Comparison of ENCODE assay signal across 1 cellular context in the genomic region with DNA sequence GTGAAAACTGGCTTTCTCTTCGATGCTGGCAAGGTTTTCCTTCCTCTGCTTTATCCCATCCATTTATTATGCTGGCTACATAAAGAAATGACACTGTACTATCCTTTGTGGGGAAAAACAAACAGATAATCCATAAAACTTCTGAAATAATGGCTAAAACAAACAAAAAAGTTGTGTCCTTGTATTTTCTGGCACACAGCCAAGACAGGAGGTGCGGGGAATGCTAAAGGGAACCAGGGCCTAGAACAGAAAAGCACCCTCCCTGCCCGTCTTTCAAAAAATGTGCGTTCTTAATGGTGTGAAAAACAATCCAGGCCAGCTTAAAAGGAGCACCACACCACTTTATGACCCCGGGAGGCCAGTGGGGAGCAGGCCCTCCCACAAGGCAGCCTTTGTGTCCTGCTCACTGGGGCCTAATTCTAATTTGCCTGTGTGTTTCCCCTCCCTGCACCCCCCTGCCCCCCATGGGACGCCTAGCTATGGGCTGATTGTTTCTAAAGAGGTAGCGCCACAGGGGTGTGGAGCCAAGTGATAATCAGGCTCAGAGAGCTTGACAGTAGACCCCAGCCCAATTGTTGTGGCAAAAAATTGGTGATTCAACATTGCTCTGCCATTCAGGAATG.
TF ChIP-seq lines count a peak whose summit lies in the region.

No MANE protein-coding gene starts in this region.

TF ChIP-seq in GM12878, 131 proteins besides CTCF, POLR2A, EP300 and RAD21:
- TF ChIP-seq IKZF2 (IDR thresholded peaks at IDR 0.05) = peak in 1 of 2 experiments; percentile 29; a peak in 1 of 4 replicates
- TF ChIP-seq SMC3 (IDR thresholded peaks at IDR 0.05; ENCODE audit: borderline replicate concordance, low read length) = peak; percentile 17; the same call in 1 of the 2 replicates
- TF ChIP-seq SMAD1 (IDR thresholded peaks at IDR 0.05; ENCODE audit: low read depth, partially characterized antibody) = peak; percentile 92
- no peak for TF ChIP-seq BRCA1 (IDR thresholded peaks at IDR 0.05; ENCODE audit: low read depth, low read length)
- no peak for TF ChIP-seq NKRF (conservative IDR thresholded peaks at IDR 0.05)
- TF ChIP-seq GABPA (IDR thresholded peaks at IDR 0.05; ENCODE audit: low read depth) = no peak
- no peak for TF ChIP-seq ZBTB33 (IDR thresholded peaks at IDR 0.05)
- TF ChIP-seq PAX5 (IDR thresholded peaks at IDR 0.05; ENCODE audit: borderline replicate concordance, low read depth, low read length) = 0 out of 2 replicates have a peak, but pooled peaks have one; percentile 20
- TF ChIP-seq NFYA (IDR thresholded peaks at IDR 0.05; ENCODE audit: borderline replicate concordance, low read depth, low read length) = no peak
- TF ChIP-seq BHLHE40 (IDR thresholded peaks at IDR 0.05; ENCODE audit: borderline replicate concordance in 1 of 2, low read depth in 2 of 2, low read length in 1 of 2) = 0 out of 4 replicates have a peak, but pooled peaks of 1 of the 2 experiments have one; percentile 6
- peak; percentile 34; the same call in 1 of the 3 replicates for TF ChIP-seq POU2F2 (IDR thresholded peaks at IDR 0.05; ENCODE audit: borderline replicate concordance, low read depth, low read length)
- TF ChIP-seq MEF2B (IDR thresholded peaks at IDR 0.05; ENCODE audit: partially characterized antibody, poor library complexity, severe bottlenecking) = peak; percentile 70
- 0 out of 2 replicates have a peak, but pooled peaks have one; percentile 19 for TF ChIP-seq IKZF1 (conservative IDR thresholded peaks at IDR 0.05)
- TF ChIP-seq, protein P1, sequence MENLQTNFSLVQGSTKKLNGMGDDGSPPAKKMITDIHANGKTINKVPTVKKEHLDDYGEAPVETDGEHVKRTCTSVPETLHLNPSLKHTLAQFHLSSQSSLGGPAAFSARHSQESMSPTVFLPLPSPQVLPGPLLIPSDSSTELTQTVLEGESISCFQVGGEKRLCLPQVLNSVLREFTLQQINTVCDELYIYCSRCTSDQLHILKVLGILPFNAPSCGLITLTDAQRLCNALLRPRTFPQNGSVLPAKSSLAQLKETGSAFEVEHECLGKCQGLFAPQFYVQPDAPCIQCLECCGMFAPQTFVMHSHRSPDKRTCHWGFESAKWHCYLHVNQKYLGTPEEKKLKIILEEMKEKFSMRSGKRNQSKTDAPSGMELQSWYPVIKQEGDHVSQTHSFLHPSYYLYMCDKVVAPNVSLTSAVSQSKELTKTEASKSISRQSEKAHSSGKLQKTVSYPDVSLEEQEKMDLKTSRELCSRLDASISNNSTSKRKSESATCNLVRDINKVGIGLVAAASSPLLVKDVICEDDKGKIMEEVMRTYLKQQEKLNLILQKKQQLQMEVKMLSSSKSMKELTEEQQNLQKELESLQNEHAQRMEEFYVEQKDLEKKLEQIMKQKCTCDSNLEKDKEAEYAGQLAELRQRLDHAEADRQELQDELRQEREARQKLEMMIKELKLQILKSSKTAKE (IDR thresholded peaks at IDR 0.05; ENCODE audit: low read depth, poor library complexity, severe bottlenecking) = peak; percentile 48
- no peak for TF ChIP-seq SIN3A (IDR thresholded peaks at IDR 0.05; ENCODE audit: low read depth, low read length)
- peak; percentile 55 for TF ChIP-seq NR2F1 (conservative IDR thresholded peaks at IDR 0.05)
- 0 out of 2 replicates have a peak, but pooled peaks have one; percentile 27 for TF ChIP-seq TBL1XR1 (IDR thresholded peaks at IDR 0.05; ENCODE audit: low read depth, low read length)
